In genomic region chr7:111029574-111030357, GRCh38 we compare ENCODE assay signal across 8 cellular contexts.
DNase-seq lines count a peak whose midpoint lies in the region; ATAC-seq, FAIRE-seq and TF ChIP-seq lines count a peak whose summit lies in the region.

No MANE protein-coding gene starts in this region.

- H3K4me1 ChIP-seq in kidney (ENCODE audit: control insufficient read depth in 1 of 2, insufficient read depth in 1 of 2, low read depth in 1 of 2, low read length in 2 of 2) = no peaks in the 10 kb centered on the region

- intact Hi-C loops in activated CD4-positive, alpha-beta memory T cell treated with anti-CD3 and anti-CD28 coated beads for 36 hours (cut with micrococcal nuclease) = loop anchor here (1.0 to 10.0 kb wide), 6 partner anchors 16 to 535 kb away; partner anchors contain the start of gene IMMP2L
- intact Hi-C loops in kidney (cut with DNase I) = no loop called here

- no peak overlapping the region for H3K9ac ChIP-seq in kidney (ENCODE audit: low read length in 2 of 2)

- H3K27me3 Mint-ChIP-seq in activated CD4-positive, alpha-beta memory T cell treated with anti-CD3 and anti-CD28 coated beads for 36 hours = no peaks in the 10 kb centered on the region

- no peaks in the 10 kb centered on the region for H3K36me3 ChIP-seq in kidney (ENCODE audit: control insufficient read depth in 1 of 2, insufficient read depth in 2 of 2, low read length in 2 of 2)

- no peak for FAIRE-seq in kidney (lab: Jason Lieb, UNC)

- POLR2A ChIA-PET in activated CD4-positive, alpha-beta memory T cell treated with anti-CD3 and anti-CD28 coated beads for 36 hours (lab: Charles Lee) = interaction anchor here (0.9 to 2.0 kb wide), 7 partner anchors 9 to 108 kb away, joined by 3 to 16 read pairs (median 5); no protein-coding TSS in a partner anchor
- POLR2A ChIA-PET in RWPE1 (lab: Yijun Ruan, JAX; ENCODE audit: low non-redundant PET) = no interaction called here

- H3K4me3 Mint-ChIP-seq in activated CD4-positive, alpha-beta memory T cell treated with anti-CD3 and anti-CD28 coated beads for 36 hours = peak overlapping the region; percentile 24

- no peak overlapping the region for H3K4me3 ChIP-seq in kidney (ENCODE audit: low read length in 2 of 2)

- peaks cover 3% of the 10 kb centered on the region for H3K36me3 Mint-ChIP-seq in activated CD4-positive, alpha-beta memory T cell treated with anti-CD3 and anti-CD28 coated beads for 36 hours

- ATAC-seq in HG03342 (IDR thresholded peaks at IDR 0.05; ENCODE audit: unreplicated experiment) (peak; percentile 59), left lobe of liver (peak; percentile 43)

- peaks cover 52% of the 10 kb centered on the region for H3K4me1 Mint-ChIP-seq in activated CD4-positive, alpha-beta memory T cell treated with anti-CD3 and anti-CD28 coated beads for 36 hours (ENCODE audit: low read depth)

- no peaks in the 10 kb centered on the region for H3K9me3 ChIP-seq in kidney (ENCODE audit: control insufficient read depth in 1 of 2, low read length in 2 of 2)

- no peak overlapping the region for H3K27ac ChIP-seq in RWPE1
- H3K27ac ChIP-seq in kidney (ENCODE audit: low read depth in 2 of 2, low read length in 2 of 2) = no peak overlapping the region

- CTCF ChIA-PET in activated CD4-positive, alpha-beta memory T cell treated with anti-CD3 and anti-CD28 coated beads for 36 hours (lab: Charles Lee) = interaction anchor here (0.6 to 2.2 kb wide), 4 partner anchors 54 to 69 kb away, joined by 3 to 7 read pairs (median 5); no protein-coding TSS in a partner anchor
- CTCF ChIA-PET in RWPE1 (lab: Yijun Ruan, JAX) = interaction anchor here (0.7 kb wide), 1 partner anchor 37 kb away, joined by 3 read pairs; no protein-coding TSS in a partner anchor

- peak overlapping the region; percentile 82 for H3K27ac Mint-ChIP-seq in activated CD4-positive, alpha-beta memory T cell treated with anti-CD3 and anti-CD28 coated beads for 36 hours

- TF ChIP-seq CTCF in RWPE1 (conservative IDR thresholded peaks at IDR 0.05; ENCODE audit: low read depth) (no peak), kidney (IDR thresholded peaks at IDR 0.05; ENCODE audit: borderline replicate concordance, extremely low read depth, insufficient read depth) (no peak)

- peak; percentile 22 for DNase-seq in activated gamma-delta T cell treated with anti-CD3 and anti-CD28 coated beads, Interleukin-2, amount 50 U/mL, for 16 hours (ENCODE audit: low read depth)
- DNase-seq in activated gamma-delta T cell (lab: John Stamatoyannopoulos, UW) (no peak), left lobe of liver (ENCODE audit: low spot score) (no peak), RWPE1 (ENCODE audit: low spot score) (no peak), kidney (no peak), middle frontal gyrus (ENCODE audit: extremely low spot score, low spot score) (no peak)
- DNase-seq in activated CD4-positive, alpha-beta memory T cell treated with anti-CD3 and anti-CD28 coated beads for 36 hours = peak; percentile 53

- H3K9me3 Mint-ChIP-seq in activated CD4-positive, alpha-beta memory T cell treated with anti-CD3 and anti-CD28 coated beads for 36 hours = no peaks in the 10 kb centered on the region

Comparison
In these comparisons a context has a peak if more than half of its experiments do, and no peak if none do; other contexts are left out.
1. DNase-seq: peak in activated gamma-delta T cell treated with anti-CD3 and anti-CD28 coated beads, Interleukin-2, amount 50 U/mL, for 16 hours (single experiment) and activated CD4-positive, alpha-beta memory T cell treated with anti-CD3 and anti-CD28 coated beads for 36 hours (single experiment); none in activated gamma-delta T cell (single experiment), left lobe of liver (single experiment), RWPE1 (single experiment), kidney (single experiment) and middle frontal gyrus (single experiment).